8 cellular contexts compared by ENCODE assay signal in the genomic region with DNA sequence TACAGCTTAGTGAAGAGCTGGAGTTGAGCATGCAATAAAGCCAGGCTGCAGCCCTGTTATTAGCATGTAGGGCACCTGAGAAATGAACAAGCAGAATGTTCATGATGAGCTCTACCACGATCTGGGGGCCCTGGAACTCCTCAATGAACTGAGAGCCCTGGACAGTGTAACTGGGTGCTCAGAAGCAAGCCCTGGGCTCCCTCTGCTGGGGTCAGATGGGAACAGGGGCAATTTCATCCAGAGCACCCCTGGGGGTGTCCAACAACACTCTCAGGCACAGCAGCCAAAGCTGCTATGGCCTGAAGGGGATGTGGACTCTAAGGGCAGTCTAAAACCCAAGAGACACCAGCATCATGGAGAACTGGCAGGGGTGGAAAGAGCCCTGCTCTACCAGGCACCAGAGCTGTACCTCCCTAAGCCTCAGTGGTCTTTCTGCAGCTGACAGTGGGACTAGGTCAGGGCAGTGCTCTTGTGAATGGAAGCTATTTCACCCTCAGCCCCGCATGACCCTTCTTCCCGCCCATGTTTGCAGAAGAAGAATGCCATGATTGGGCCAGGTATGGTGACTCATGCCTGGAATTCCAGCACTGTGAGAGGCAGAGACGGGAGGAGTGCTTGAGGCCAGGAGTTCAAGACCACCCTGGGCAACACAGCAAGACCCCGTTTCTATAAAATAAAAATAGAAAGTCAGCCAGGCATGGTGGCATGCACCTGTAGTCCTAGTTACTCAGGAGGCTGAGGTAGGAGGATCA. TPM values are rescaled to one million over a fixed set of nuclear protein-coding genes. Genes with fewer than 3 reads are reported as not detected.
DNase-seq lines count a peak whose midpoint lies in the region; ATAC-seq and TF ChIP-seq lines count a peak whose summit lies in the region.

No MANE protein-coding gene starts in this region.

- no peak overlapping the region for H3K4me3 Mint-ChIP-seq in naive thymus-derived CD8-positive, alpha-beta T cell

- H3K9me3 ChIP-seq in SJCRH30 (replicated peaks) = no peaks in the 10 kb centered on the region

- POLR2A ChIA-PET in AG04449 (lab: Yijun Ruan, JAX) = interaction anchor here (0.6 kb wide), 1 partner anchor 327 kb away, joined by 4 read pairs; no protein-coding TSS in a partner anchor
- POLR2A ChIA-PET in naive thymus-derived CD8-positive, alpha-beta T cell (lab: Charles Lee) = interaction anchor here (0.7 kb wide), 1 partner anchor 29 kb away, joined by 4 read pairs; a partner anchor contains a TSS

- CTCF ChIA-PET in AG04449 (lab: Yijun Ruan, JAX) = interaction anchor here (0.6 to 2.9 kb wide), 11 partner anchors 12 to 218 kb away, joined by 3 to 60 read pairs (median 4); a partner anchor contains a TSS

- peaks cover 7 to 92% (median 32%) of the 10 kb centered on the region in 3 donors for H3K36me3 Mint-ChIP-seq in naive thymus-derived CD8-positive, alpha-beta T cell

- H3K27ac ChIP-seq in SJCRH30 = no peak overlapping the region

- H3K27ac Mint-ChIP-seq in naive thymus-derived CD8-positive, alpha-beta T cell = no peak overlapping the region

- DNase-seq in AG04449 (ENCODE audit: low read depth, low spot score) (no peak), GM12865 (ENCODE audit: low read depth) (peak; percentile 46), SJCRH30 (peak; percentile 18 to 38), dermis blood vessel endothelial cell (peak; percentile 54), NCI-H1930 (lab: John Stamatoyannopoulos, UW) (no peak)
- peak in 4 of 10 donors; percentile 4 to 13 (median 10) for DNase-seq in naive thymus-derived CD8-positive, alpha-beta T cell

- no peaks in the 10 kb centered on the region for H3K4me1 Mint-ChIP-seq in naive thymus-derived CD8-positive, alpha-beta T cell

- H3K4me1 ChIP-seq in SJCRH30 = no peaks in the 10 kb centered on the region

- no peaks in the 10 kb centered on the region for H3K27me3 Mint-ChIP-seq in naive thymus-derived CD8-positive, alpha-beta T cell

- TF ChIP-seq CTCF in AG04449 (IDR thresholded peaks at IDR 0.05; ENCODE audit: insufficient read depth, low read length, missing control alignments) (peak; percentile 49), GM12865 (IDR thresholded peaks at IDR 0.05; ENCODE audit: insufficient read depth, low read depth, low read length, missing control alignments) (peak; percentile 60)

- no peaks in the 10 kb centered on the region for H3K9me3 Mint-ChIP-seq in naive thymus-derived CD8-positive, alpha-beta T cell

- no peaks in the 10 kb centered on the region for H3K27me3 ChIP-seq in SJCRH30

- peaks cover 56% of the 10 kb centered on the region for H3K36me3 ChIP-seq in SJCRH30

- H3K4me3 ChIP-seq in AG04449 (ENCODE audit: low read depth, low read length) = no peak overlapping the region
- H3K4me3 ChIP-seq in GM12865 (ENCODE audit: low read depth, low read length) = no peak overlapping the region
- H3K4me3 ChIP-seq in SJCRH30 = no peak overlapping the region

- peak; percentile 33 to 48 for ATAC-seq in naive thymus-derived CD8-positive, alpha-beta T cell
- ATAC-seq in GM21723 (IDR thresholded peaks at IDR 0.05; ENCODE audit: unreplicated experiment) (no peak), HG03354 (IDR thresholded peaks at IDR 0.05; ENCODE audit: poor library complexity, severe bottlenecking, unreplicated experiment) (no peak)

RNA-seq across cellular contexts. Expression of a gene that starts 28.9 kb away (rescaled TPM):
- 39.2 and 41.4 TPM in 2 replicates for total RNA-seq in SJCRH30 (2014; rRNA removed; shearing (Covaris generic))
- total RNA-seq in dermis blood vessel endothelial cell = 53.1 and 62.4 TPM in 2 replicates
- 10 to 100 TPM; 47.2 to 48.0 TPM for total RNA-seq in naive thymus-derived CD8-positive, alpha-beta T cell
- 10 to 100 TPM; 20.1 to 25.7 (median 20.8) TPM for polyA plus RNA-seq in naive thymus-derived CD8-positive, alpha-beta T cell

RNA-seq across cellular contexts. Expression of a gene that starts 44.6 kb away (rescaled TPM):
- total RNA-seq in SJCRH30 (2014; rRNA removed; shearing (Covaris generic)) = not detected in 2 replicates
- under 0.01 and 0.56 TPM in 2 replicates for total RNA-seq in dermis blood vessel endothelial cell
- under 1 TPM; 0.31 to 0.47 TPM for total RNA-seq in naive thymus-derived CD8-positive, alpha-beta T cell
- under 1 TPM; 0.27 to 0.67 (median 0.52) TPM for polyA plus RNA-seq in naive thymus-derived CD8-positive, alpha-beta T cell

RNA-seq across cellular contexts. Expression of a gene that starts 56.3 kb away (rescaled TPM):
- 26.7 and 30.4 TPM in 2 replicates for total RNA-seq in SJCRH30 (2014; rRNA removed; shearing (Covaris generic))
- 28.2 and 47.0 TPM in 2 replicates for total RNA-seq in dermis blood vessel endothelial cell
- total RNA-seq in naive thymus-derived CD8-positive, alpha-beta T cell = 10 to 100 TPM; 43.4 to 46.1 TPM
- 10 to 100 TPM; 58.9 to 62.8 (median 59.6) TPM for polyA plus RNA-seq in naive thymus-derived CD8-positive, alpha-beta T cell

Comparison
In these comparisons a context has a peak if more than half of its experiments do, and no peak if none do; other contexts are left out.
1. DNase-seq: peak in GM12865 (single experiment), SJCRH30 (2 of 2) and dermis blood vessel endothelial cell (single experiment); none in AG04449 (single experiment) and NCI-H1930 (0 of 2).
2. ATAC-seq: peak in naive thymus-derived CD8-positive, alpha-beta T cell (2 of 2); none in GM21723 (single experiment) and HG03354 (single experiment).